8 cellular contexts compared by ENCODE assay signal in genomic region chr4:76148142-76148849, GRCh38. TPM values are rescaled to one million over a fixed set of nuclear protein-coding genes. Genes with fewer than 3 reads are reported as not detected.
DNase-seq lines count a peak whose midpoint lies in the region; TF ChIP-seq lines count a peak whose summit lies in the region.

A gene with protein sequence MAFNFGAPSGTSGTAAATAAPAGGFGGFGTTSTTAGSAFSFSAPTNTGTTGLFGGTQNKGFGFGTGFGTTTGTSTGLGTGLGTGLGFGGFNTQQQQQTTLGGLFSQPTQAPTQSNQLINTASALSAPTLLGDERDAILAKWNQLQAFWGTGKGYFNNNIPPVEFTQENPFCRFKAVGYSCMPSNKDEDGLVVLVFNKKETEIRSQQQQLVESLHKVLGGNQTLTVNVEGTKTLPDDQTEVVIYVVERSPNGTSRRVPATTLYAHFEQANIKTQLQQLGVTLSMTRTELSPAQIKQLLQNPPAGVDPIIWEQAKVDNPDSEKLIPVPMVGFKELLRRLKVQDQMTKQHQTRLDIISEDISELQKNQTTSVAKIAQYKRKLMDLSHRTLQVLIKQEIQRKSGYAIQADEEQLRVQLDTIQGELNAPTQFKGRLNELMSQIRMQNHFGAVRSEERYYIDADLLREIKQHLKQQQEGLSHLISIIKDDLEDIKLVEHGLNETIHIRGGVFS (minus strand): TSS chr4:76148397. CDS start chr4:76148374, 23 bp downstream.

- no peak within 1 kb of the TSS for H2BK15ac ChIP-seq in H9 (ENCODE audit: low read depth, low read length)

- H3K36me3 ChIP-seq in MG63 = peaks cover 11% of the 10 kb centered on the region

- no peaks in the 10 kb centered on the region for H3K27me3 ChIP-seq in H9 (ENCODE audit: insufficient read depth, low read length)
- H3K27me3 ChIP-seq in MG63 = no peaks in the 10 kb centered on the region

- H2BK5ac ChIP-seq in H9 (ENCODE audit: insufficient read length, low read length) = no peak within 1 kb of the TSS

- peak within 1 kb of the TSS; percentile 82 for H3K9ac ChIP-seq in H9 (ENCODE audit: extremely low read depth, insufficient read length, low read length)

- no peak within 1 kb of the TSS for H2AFZ ChIP-seq in H9 (ENCODE audit: low read length)

- no peaks in the 10 kb centered on the region for H3K4me1 ChIP-seq in H9 (ENCODE audit: insufficient read depth, low read length)

- H3K4me2 ChIP-seq in H9 (ENCODE audit: insufficient read depth, insufficient read length, low read length) = peak within 1 kb of the TSS; percentile 89

- TF ChIP-seq CTCF in H9 (conservative IDR thresholded peaks at IDR 0.05) (no peak), fibroblast of the aortic adventitia (IDR thresholded peaks at IDR 0.05; ENCODE audit: insufficient read depth, low read length) (no peak), nephron (IDR thresholded peaks at IDR 0.05; ENCODE audit: unreplicated experiment in 3 of 3) (no peak)

- no peak within 1 kb of the TSS for H4K91ac ChIP-seq in H9 (ENCODE audit: insufficient read length, low read depth, low read length)

- H3K4me1 Mint-ChIP-seq in H9 (peaks cover 18 to 24% of the 10 kb centered on the region in 2 experiments), nephron (peaks cover 36% of the 10 kb centered on the region)
- H3K4me1 Mint-ChIP-seq in stimulated activated naive CD8-positive, alpha-beta T cell treated with anti-CD3 and anti-CD28 coated beads, Interleukin-15, Interleukin-2, amounts not matched to agents 100 ng/mL and 50 ng/mL, for 24 hours (ENCODE audit: low read depth) = peaks cover 39% of the 10 kb centered on the region

- no peak within 1 kb of the TSS for H3K4ac ChIP-seq in H9 (ENCODE audit: low read depth, low read length)

- no peak within 1 kb of the TSS for H2BK120ac ChIP-seq in H9 (ENCODE audit: low read depth, low read length, poor library complexity, severe bottlenecking)

- H3T11ph ChIP-seq in H9 (ENCODE audit: low read length) = no peak within 1 kb of the TSS

- no peak within 1 kb of the TSS for H3K56ac ChIP-seq in H9 (ENCODE audit: insufficient read length, low read depth, low read length)

- H3K23ac ChIP-seq in H9 (ENCODE audit: insufficient read length, low read depth, low read length) = no peak within 1 kb of the TSS

- no CpG with 5 or more reads among the region's 47 CpGs for WGBS in H9 (ENCODE audit: extremely low coverage, insufficient read length, low lambda C conversion rate)

- no peak within 1 kb of the TSS for H2BK20ac ChIP-seq in H9 (ENCODE audit: low read depth, low read length, poor library complexity, severe bottlenecking)

- H3K79me2 ChIP-seq in H9 (ENCODE audit: insufficient read depth, low read length) = peaks cover 23% of the 10 kb centered on the region; the same call in 1 of the 2 replicates

- no peak within 1 kb of the TSS for H4K8ac ChIP-seq in H9 (replicated peaks; ENCODE audit: insufficient read length, low read depth, low read length)

- peak within 1 kb of the TSS; percentile 93; the same call in 1 of the 2 replicates for H3K14ac ChIP-seq in H9 (ENCODE audit: insufficient read depth, low read length)

- no peaks in the 10 kb centered on the region for H4K20me1 ChIP-seq in H9 (ENCODE audit: control insufficient read depth, insufficient read depth, insufficient read length)

- no peaks in the 10 kb centered on the region for H3K9me3 ChIP-seq in H9 (ENCODE audit: control insufficient read depth, low read depth, low read length)
- H3K9me3 ChIP-seq in MG63 = no peaks in the 10 kb centered on the region

- peak within 1 kb of the TSS; percentile 1 for H3K27ac ChIP-seq in H9 (ENCODE audit: insufficient read length, low read depth, low read length)

- H3K9me3 Mint-ChIP-seq in H9 (no peaks in the 10 kb centered on the region), nephron (no peaks in the 10 kb centered on the region)
- no peaks in the 10 kb centered on the region for H3K9me3 Mint-ChIP-seq in stimulated activated naive CD8-positive, alpha-beta T cell treated with anti-CD3 and anti-CD28 coated beads, Interleukin-15, Interleukin-2, amounts not matched to agents 100 ng/mL and 50 ng/mL, for 24 hours

- H3K27me3 Mint-ChIP-seq in H9 (ENCODE audit: low read depth) (no peaks in the 10 kb centered on the region), nephron (ENCODE audit: low read depth) (no peaks in the 10 kb centered on the region)
- H3K27me3 Mint-ChIP-seq in stimulated activated naive CD8-positive, alpha-beta T cell treated with anti-CD3 and anti-CD28 coated beads, Interleukin-15, Interleukin-2, amounts not matched to agents 100 ng/mL and 50 ng/mL, for 24 hours = no peaks in the 10 kb centered on the region

- H3K4me3 Mint-ChIP-seq in H9 = peak within 1 kb of the TSS; percentile 89 to 97
- H3K4me3 Mint-ChIP-seq in nephron = peak within 1 kb of the TSS; percentile 94 to 98 (median 97)
- H3K4me3 Mint-ChIP-seq in stimulated activated naive CD8-positive, alpha-beta T cell treated with anti-CD3 and anti-CD28 coated beads, Interleukin-15, Interleukin-2, amounts not matched to agents 100 ng/mL and 50 ng/mL, for 24 hours = peak within 1 kb of the TSS; percentile 96

- H3K27ac Mint-ChIP-seq in H9 = peak within 1 kb of the TSS; percentile 97 to 99 (median 98)
- peak within 1 kb of the TSS; percentile 85 to 92 (median 91) for H3K27ac Mint-ChIP-seq in nephron
- peak within 1 kb of the TSS; percentile 96 for H3K27ac Mint-ChIP-seq in stimulated activated naive CD8-positive, alpha-beta T cell treated with anti-CD3 and anti-CD28 coated beads, Interleukin-15, Interleukin-2, amounts not matched to agents 100 ng/mL and 50 ng/mL, for 24 hours

- H2BK12ac ChIP-seq in H9 (ENCODE audit: insufficient read length, low read depth, low read length) = no peak within 1 kb of the TSS

- H3K36me3 Mint-ChIP-seq in H9 (ENCODE audit: insufficient read depth in 1 of 3, low read depth in 3 of 3) (peaks cover 13 to 17% (median 15%) of the 10 kb centered on the region in 3 experiments), nephron (ENCODE audit: low read depth) (peaks cover 8% of the 10 kb centered on the region)
- H3K36me3 Mint-ChIP-seq in stimulated activated naive CD8-positive, alpha-beta T cell treated with anti-CD3 and anti-CD28 coated beads, Interleukin-15, Interleukin-2, amounts not matched to agents 100 ng/mL and 50 ng/mL, for 24 hours (ENCODE audit: low read depth) = peaks cover 20% of the 10 kb centered on the region

- H4K5ac ChIP-seq in H9 (ENCODE audit: insufficient read length, low read depth, low read length) = no peak within 1 kb of the TSS

- no peaks in the 10 kb centered on the region for H3K79me1 ChIP-seq in H9 (ENCODE audit: insufficient read depth, low read depth, low read length, poor library complexity, severe bottlenecking)

- peaks cover 10% of the 10 kb centered on the region for H3K23me2 ChIP-seq in H9 (ENCODE audit: insufficient read length, low read depth, low read length, poor library complexity, severe bottlenecking)

- no peak within 1 kb of the TSS for H2AK5ac ChIP-seq in H9 (ENCODE audit: insufficient read length, low read length)

- peak within 1 kb of the TSS; percentile 91 for H3K18ac ChIP-seq in H9 (ENCODE audit: insufficient read length, low read depth, low read length)

- DNase-seq in ELR (ENCODE audit: low read depth) = peak; percentile 96
- DNase-seq in H9 = peak; percentile 96
- DNase-seq in MG63 = peak; percentile 89
- peak; percentile 84 for DNase-seq in SHP77 treated with DMSO at 0.1 percent for 48 hours (lab: John Stamatoyannopoulos, UW)
- peak; percentile 98 for DNase-seq in activated effector memory CD4-positive, alpha-beta T cell treated with anti-CD3 and anti-CD28 coated beads, Interleukin-2, amount 50 U/mL, for 16 hours
- DNase-seq in fibroblast of the aortic adventitia (ENCODE audit: low read depth) = peak; percentile 94

- H3K4me3 ChIP-seq in MG63 = peak within 1 kb of the TSS; percentile 98
- peak within 1 kb of the TSS; percentile 81 for H3K4me3 ChIP-seq in fibroblast of the aortic adventitia (ENCODE audit: low read depth, low read length)

RNA-seq across cellular contexts. Expression of the gene that starts here (rescaled TPM):
- total RNA-seq in H9 (2021) (128 and 129 TPM in 2 replicates), fibroblast of the aortic adventitia (ENCODE audit: low replicate concordance) (28.2 and 64.4 TPM in 2 replicates)
- 42.1 and 50.7 TPM in 2 replicates for total RNA-seq in MG63 (2014; rRNA removed; shearing (Covaris generic); ENCODE audit: low replicate concordance)

Comparison
In these comparisons a context has a peak if more than half of its experiments do, and no peak if none do; other contexts are left out.
1. Peak in every context shown above with its lines: DNase-seq, H3K4me3 ChIP-seq and H3K27ac ChIP-seq.